12 cellular contexts compared by ENCODE assay signal in the genomic region with DNA sequence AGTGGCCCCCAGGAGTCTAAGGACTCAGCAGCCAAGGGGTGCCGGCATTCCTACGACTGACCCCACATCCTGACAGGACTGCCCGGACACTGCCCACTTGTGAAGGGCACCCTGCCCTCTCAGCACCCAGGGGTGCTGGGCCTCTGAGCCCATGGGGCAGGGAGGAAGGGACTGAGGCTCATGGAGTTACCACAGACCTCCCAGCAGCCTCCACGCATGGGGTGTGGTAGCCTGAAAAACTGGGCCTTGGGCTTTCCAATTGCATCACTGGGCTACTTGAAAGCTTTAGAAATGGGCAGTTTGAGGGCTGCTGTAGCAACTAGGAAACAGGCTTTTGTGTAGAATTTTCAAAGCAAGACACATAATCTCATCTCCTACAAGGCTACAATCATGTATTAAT. TPM values are rescaled to one million over a fixed set of nuclear protein-coding genes. Genes with fewer than 3 reads are reported as not detected.
DNase-seq lines count a peak whose midpoint lies in the region; ATAC-seq and TF ChIP-seq lines count a peak whose summit lies in the region.
"Had no signal": no experiment of that assay in that cellular context is flagged by ENCODE, and none has a peak within 500 bp of the region (broad histone marks: within the 10 kb centered on the region; RNA-seq: fewer than 3 reads in every experiment).

No MANE protein-coding gene starts in this region.

- intact Hi-C loops in dendritic cell treated with granulocyte-macrophage colony-stimulating factor and Interleukin-4, amounts not matched to agents 40 ng/mL and 50 ng/mL, for 4 days (cut with micrococcal nuclease): no loop called here
- intact Hi-C loops in left lung (cut with DNase I): no loop called here

- no peak for TF ChIP-seq CTCF in left lung (IDR thresholded peaks at IDR 0.05)
- no peak for TF ChIP-seq CTCF in thoracic aorta (IDR thresholded peaks at IDR 0.05)

- peaks cover 95% of the 10 kb centered on the region for H3K4me1 Mint-ChIP-seq in dendritic cell treated with granulocyte-macrophage colony-stimulating factor and Interleukin-4, amounts not matched to agents 40 ng/mL and 50 ng/mL, for 4 days (ENCODE audit: low read depth)

- H3K4me3 ChIP-seq in left lung (no peak overlapping the region), thoracic aorta (no peak overlapping the region)
- H3K4me3 ChIP-seq: colonic mucosa had no signal

- no peaks in the 10 kb centered on the region for H3K9me3 ChIP-seq in left lung
- no peaks in the 10 kb centered on the region for H3K9me3 ChIP-seq in thoracic aorta
- H3K9me3 ChIP-seq: colonic mucosa had no signal

- H3K36me3 Mint-ChIP-seq in dendritic cell treated with granulocyte-macrophage colony-stimulating factor and Interleukin-4, amounts not matched to agents 40 ng/mL and 50 ng/mL, for 4 days (ENCODE audit: low read depth): peaks cover 90% of the 10 kb centered on the region

- ATAC-seq in left lung: peak; percentile 49
- no peak for ATAC-seq in thoracic aorta (ENCODE audit: insufficient number of reproducible peaks, low FRiP score, low read depth)
- ATAC-seq in GM18505 (IDR thresholded peaks at IDR 0.05; ENCODE audit: unreplicated experiment): no peak

- no peaks in the 10 kb centered on the region for H3K9me3 Mint-ChIP-seq in dendritic cell treated with granulocyte-macrophage colony-stimulating factor and Interleukin-4, amounts not matched to agents 40 ng/mL and 50 ng/mL, for 4 days
- H3K9me3 Mint-ChIP-seq: activated CD4-positive, alpha-beta T cell treated with anti-CD3 and anti-CD28 coated beads, Interleukin-2, amount 10 ng/mL, durations not matched to agents 24 days and 14 days had no signal

- H3K36me3 ChIP-seq in left lung: peaks cover 0 to 60% of the 10 kb centered on the region in 2 donors
- H3K36me3 ChIP-seq in thoracic aorta: peaks cover 33% of the 10 kb centered on the region

- peak; percentile 46 for DNase-seq in MV-4-11 (lab: John Stamatoyannopoulos, UW)
- peak; percentile 58 to 78 for DNase-seq in left lung
- DNase-seq in thoracic aorta (ENCODE audit: low spot score): no peak
- DNase-seq in NCI-H2227 (lab: John Stamatoyannopoulos, UW; ENCODE audit: unreplicated experiment): no peak
- DNase-seq in hippocampal formation (lab: John Stamatoyannopoulos, UW): no peak
- DNase-seq: activated CD4-positive, alpha-beta T cell treated with anti-CD3 and anti-CD28 coated beads, Interleukin-2, amount 10 ng/mL, durations not matched to agents 24 days and 14 days; activated effector memory CD4-positive, alpha-beta T cell treated with anti-CD3 and anti-CD28 coated beads, Interleukin-2, amount 50 U/mL, for 16 hours; colonic mucosa; NCI-H1105; NCI-H82 had no signal

- H3K4me1 ChIP-seq in left lung: peaks cover 35 to 99% of the 10 kb centered on the region in 2 donors
- H3K4me1 ChIP-seq in thoracic aorta (ENCODE audit: control insufficient read depth in 1 of 2, low read depth in 2 of 2): peaks cover 23 to 41% of the 10 kb centered on the region in 2 donors

- no peaks in the 10 kb centered on the region for H3K27me3 Mint-ChIP-seq in dendritic cell treated with granulocyte-macrophage colony-stimulating factor and Interleukin-4, amounts not matched to agents 40 ng/mL and 50 ng/mL, for 4 days
- H3K27me3 Mint-ChIP-seq: activated CD4-positive, alpha-beta T cell treated with anti-CD3 and anti-CD28 coated beads, Interleukin-2, amount 10 ng/mL, durations not matched to agents 24 days and 14 days had no signal

- H3K27ac ChIP-seq in left lung (peak overlapping the region; percentile 77 to 82), thoracic aorta (peak overlapping the region; percentile 26 to 38)
- H3K27ac ChIP-seq: colonic mucosa had no signal

- no peak for TF ChIP-seq POLR2A in GM18505 (IDR thresholded peaks at IDR 0.05; ENCODE audit: borderline replicate concordance, extremely low read depth, insufficient read depth, insufficient read length)

- no peak overlapping the region for H3K4me3 Mint-ChIP-seq in dendritic cell treated with granulocyte-macrophage colony-stimulating factor and Interleukin-4, amounts not matched to agents 40 ng/mL and 50 ng/mL, for 4 days
- H3K4me3 Mint-ChIP-seq: activated CD4-positive, alpha-beta T cell treated with anti-CD3 and anti-CD28 coated beads, Interleukin-2, amount 10 ng/mL, durations not matched to agents 24 days and 14 days had no signal

- H3K27me3 ChIP-seq in left lung (no peaks in the 10 kb centered on the region), thoracic aorta (replicated peaks; ENCODE audit: insufficient read depth) (no peaks in the 10 kb centered on the region)
- H3K27me3 ChIP-seq: colonic mucosa had no signal

- peak overlapping the region; percentile 85 for H3K27ac Mint-ChIP-seq in dendritic cell treated with granulocyte-macrophage colony-stimulating factor and Interleukin-4, amounts not matched to agents 40 ng/mL and 50 ng/mL, for 4 days
- H3K27ac Mint-ChIP-seq: activated CD4-positive, alpha-beta T cell treated with anti-CD3 and anti-CD28 coated beads, Interleukin-2, amount 10 ng/mL, durations not matched to agents 24 days and 14 days had no signal

RNA-seq across cellular contexts. Expression of gene TKT, which starts 13.2 kb away (rescaled TPM):
- total RNA-seq in left lung (100 to 1,000 TPM; 458 to 594 TPM), thoracic aorta (100 to 1,000 TPM; 138 to 240 TPM)

Comparison
In these comparisons a context has a peak if more than half of its experiments do, and no peak if none do; other contexts are left out.
1. DNase-seq: peak in MV-4-11 (single experiment) and left lung (2 of 2); none in thoracic aorta (single experiment), NCI-H2227 (single experiment) and hippocampal formation (0 of 2).